Comparison of ENCODE assay signal across 8 cellular contexts in the genomic region with DNA sequence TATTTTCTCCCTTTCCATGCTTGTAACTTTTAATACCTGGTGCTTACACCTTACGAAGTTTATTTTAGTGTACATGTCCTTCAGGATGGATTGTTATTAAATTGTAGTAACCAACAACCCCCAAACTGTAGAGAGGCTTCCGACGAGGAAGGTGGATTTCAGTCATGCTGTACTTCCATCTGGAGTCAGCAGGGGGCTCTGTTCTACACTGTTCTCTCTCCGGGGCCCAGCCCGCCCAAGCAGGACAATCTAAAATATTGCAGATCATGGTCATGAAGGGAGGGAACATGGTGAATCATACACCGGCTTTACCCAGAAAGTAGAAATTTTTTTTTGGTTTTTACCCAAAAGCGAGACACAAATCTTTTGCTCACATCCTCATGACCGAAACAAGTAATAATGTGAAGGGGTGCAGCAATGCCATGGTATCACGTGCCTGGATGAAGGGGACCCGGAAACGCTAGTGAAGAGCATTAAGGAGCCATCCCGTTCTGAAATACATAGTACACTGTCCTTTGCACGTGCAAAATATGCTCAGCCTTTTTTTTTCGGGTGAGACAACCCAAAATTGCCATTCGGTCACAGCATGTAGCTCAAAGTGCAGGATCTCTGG.
DNase-seq lines count a peak whose midpoint lies in the region; ATAC-seq and TF ChIP-seq lines count a peak whose summit lies in the region.

No MANE protein-coding gene starts in this region.

- H3K27me3 ChIP-seq in colonic mucosa: no peaks in the 10 kb centered on the region
- no peaks in the 10 kb centered on the region for H3K27me3 ChIP-seq in left lung

- no peaks in the 10 kb centered on the region for H3K9me3 ChIP-seq in colonic mucosa
- no peaks in the 10 kb centered on the region for H3K9me3 ChIP-seq in left lung

- DNase-seq in NCI-H1092 treated with DMSO at 0.1 percent for 48 hours (lab: John Stamatoyannopoulos, UW) (peak; percentile 13), NCI-H1092 (lab: John Stamatoyannopoulos, UW) (no peak), NAMALWA (ENCODE audit: low spot score) (peak; percentile 72), colonic mucosa (peak; percentile 69), left lung (peak in 1 of 2 donors; percentile 44)
- DNase-seq in activated CD4-positive, alpha-beta T cell treated with anti-CD3 and anti-CD28 coated beads for 1 hour: peak; percentile 41
- peak; percentile 39 to 47 for DNase-seq in stimulated activated CD4-positive, alpha-beta T cell treated with anti-CD3 and anti-CD28 coated beads, Interleukin-4, amount 100 ng/mL, for 48 hours (ENCODE audit: low read depth in 2 of 2)

- H3K27ac ChIP-seq in colonic mucosa (no peak overlapping the region), left lung (no peak overlapping the region)

- intact Hi-C loops in colonic mucosa (cut with DNase I): loop anchor here (2.0 to 10.0 kb wide), 3 partner anchors 885 to 1277 kb away; partner anchors contain the start of gene EPHA4
- intact Hi-C loops in left lung (cut with DNase I): loop anchor here in 1 of 2 donors (5.0 kb wide), 1 partner anchor 885 kb away; the partner anchor contains the start of gene EPHA4

- H3K4me1 ChIP-seq in colonic mucosa (no peaks in the 10 kb centered on the region), left lung (no peaks in the 10 kb centered on the region)

- no peak overlapping the region for H3K9ac ChIP-seq in colonic mucosa (ENCODE audit: low read depth in 2 of 2, low read length in 2 of 2)

- H3K4me3 ChIP-seq in colonic mucosa (no peak overlapping the region), left lung (no peak overlapping the region)

- peak; percentile 79 for TF ChIP-seq CTCF in colonic mucosa (IDR thresholded peaks at IDR 0.05)
- peak; percentile 73 to 92 for TF ChIP-seq CTCF in left lung (IDR thresholded peaks at IDR 0.05)

- H3K36me3 ChIP-seq in colonic mucosa (no peaks in the 10 kb centered on the region), left lung (no peaks in the 10 kb centered on the region)

- ATAC-seq in HG02571 (IDR thresholded peaks at IDR 0.05; ENCODE audit: unreplicated experiment): peak; percentile 90
- peak; percentile 98 for ATAC-seq in left lung
